In genomic region chr20:45629496-45630100, GRCh38 we compare ENCODE assay signal across 8 cellular contexts. TPM values are rescaled to one million over a fixed set of nuclear protein-coding genes. Genes with fewer than 3 reads are reported as not detected.
A peak's percentile ranks its signal among the peaks of the same experiment; 100 is the strongest.
DNase-seq lines count a peak whose midpoint lies in the region; FAIRE-seq and TF ChIP-seq lines count a peak whose summit lies in the region.

Gene WFDC10A (plus strand): TSS chr20:45629739. CDS start chr20:45629814, 75 bp downstream.

- no peak within 1 kb of the TSS for H2BK120ac ChIP-seq in neuronal stem cell (ENCODE audit: low read depth, low read length)

- no peak within 1 kb of the TSS for H3K18ac ChIP-seq in neuronal stem cell (ENCODE audit: low read length)

- H3K9ac ChIP-seq in MM.1S (ENCODE audit: low read length): no peak within 1 kb of the TSS
- H3K9ac ChIP-seq in neuronal stem cell (ENCODE audit: low read depth, low read length, poor library complexity): no peak within 1 kb of the TSS

- WGBS in neuronal stem cell (ENCODE audit: extremely low coverage in 2 of 2, insufficient read length in 2 of 2, insufficient replicate concordance in 1 of 2), 2 donors: no CpG with 5 or more reads among the region's 9 CpGs

- no peaks in the 10 kb centered on the region for H4K20me1 ChIP-seq in MM.1S (ENCODE audit: insufficient read depth, low read length)

- no peaks in the 10 kb centered on the region for H3K27me3 ChIP-seq in MM.1S (replicated peaks; ENCODE audit: insufficient read depth, low read length)
- no peaks in the 10 kb centered on the region for H3K27me3 ChIP-seq in WERI-Rb-1 (ENCODE audit: insufficient read depth, low read depth, severe bottlenecking)
- H3K27me3 ChIP-seq in neuronal stem cell (ENCODE audit: control insufficient read depth in 3 of 3, insufficient read depth in 3 of 3, low read depth in 1 of 3, low read length in 3 of 3): peaks cover 0 to 3% (median 2%) of the 10 kb centered on the region in 3 experiments
- no peaks in the 10 kb centered on the region for H3K27me3 ChIP-seq in vagina

- H2BK5ac ChIP-seq in neuronal stem cell (ENCODE audit: low read length): no peak within 1 kb of the TSS

- no peak within 1 kb of the TSS for H4K8ac ChIP-seq in neuronal stem cell (ENCODE audit: low read depth, low read length)

- H3K4ac ChIP-seq in neuronal stem cell (ENCODE audit: low read length): no peak within 1 kb of the TSS

- H2BK12ac ChIP-seq in neuronal stem cell (ENCODE audit: low read length): no peak within 1 kb of the TSS

- no peak for TF ChIP-seq POLR2A in vagina (IDR thresholded peaks at IDR 0.05)

- no peaks in the 10 kb centered on the region for H3K9me2 ChIP-seq in MM.1S (replicated peaks; ENCODE audit: insufficient read depth, low read length)

- peak within 1 kb of the TSS; percentile 47 for H2AFZ ChIP-seq in MM.1S (ENCODE audit: low read length)
- peak within 1 kb of the TSS; percentile 13 for H2AFZ ChIP-seq in neuronal stem cell (ENCODE audit: low read length)

- no peak within 1 kb of the TSS for H3K4me3 ChIP-seq in MM.1S (ENCODE audit: low read length)
- H3K4me3 ChIP-seq in WERI-Rb-1 (ENCODE audit: low read depth, low read length): no peak within 1 kb of the TSS
- no peak within 1 kb of the TSS for H3K4me3 ChIP-seq in fibroblast of mammary gland (ENCODE audit: control insufficient read depth, low read depth, low read length)
- no peak within 1 kb of the TSS for H3K4me3 ChIP-seq in neuronal stem cell (ENCODE audit: low read length in 2 of 2)
- H3K4me3 ChIP-seq in vagina: no peak within 1 kb of the TSS

- H3K79me2 ChIP-seq in MM.1S (ENCODE audit: low read length): no peaks in the 10 kb centered on the region

- intact Hi-C loops in vagina (cut with DNase I): no loop called here

- H3K27ac ChIP-seq in MM.1S (ENCODE audit: low read length) (no peak within 1 kb of the TSS), WERI-Rb-1 (no peak within 1 kb of the TSS), neuronal stem cell (replicated peaks; ENCODE audit: low read length) (no peak within 1 kb of the TSS), vagina (no peak within 1 kb of the TSS)

- H3K4me2 ChIP-seq in MM.1S (ENCODE audit: low read depth, low read length) (peak within 1 kb of the TSS; percentile 25; the same call in 1 of the 2 replicates), neuronal stem cell (ENCODE audit: insufficient read depth, low read length, poor library complexity, severe bottlenecking) (no peak within 1 kb of the TSS)

- DNase-seq in GM03348 (ENCODE audit: low spot score) (peak; percentile 70), MM.1S (peak; percentile 63), WERI-Rb-1 (peak; percentile 65), fibroblast of mammary gland (ENCODE audit: low read depth) (peak; percentile 74), neuronal stem cell (ENCODE audit: low spot score) (peak; percentile 21), vagina (ENCODE audit: extremely low spot score in 2 of 2) (no peak)
- DNase-seq in activated CD4-positive, CD25-positive, alpha-beta regulatory T cell treated with anti-CD3 and anti-CD28 coated beads, Interleukin-2, amount 50 U/mL, for 72 hours: no peak

- TF ChIP-seq CTCF in MM.1S (IDR thresholded peaks at IDR 0.05; ENCODE audit: low read length) (peak; percentile 81), WERI-Rb-1 (IDR thresholded peaks at IDR 0.05; ENCODE audit: low read depth, low read length) (peak; percentile 90), fibroblast of mammary gland (conservative IDR thresholded peaks at IDR 0.05; ENCODE audit: control insufficient read depth, insufficient read depth, low read depth, low read length) (peak; percentile 91), vagina (IDR thresholded peaks at IDR 0.05) (peak in 1 of 3 experiments; percentile 37)

- H3K36me3 ChIP-seq in MM.1S (replicated peaks; ENCODE audit: insufficient read depth, low read length) (no peaks in the 10 kb centered on the region), WERI-Rb-1 (no peaks in the 10 kb centered on the region), neuronal stem cell (replicated peaks in 1 of 2; ENCODE audit: control insufficient read depth in 2 of 2, insufficient read depth in 2 of 2, low read length in 2 of 2) (no peaks in the 10 kb centered on the region), vagina (no peaks in the 10 kb centered on the region)

- no peaks in the 10 kb centered on the region for H3F3A ChIP-seq in MM.1S (ENCODE audit: insufficient read depth, low read length)

- H4K91ac ChIP-seq in neuronal stem cell (ENCODE audit: low read depth, low read length, poor library complexity): no peak within 1 kb of the TSS

- H3K4me1 ChIP-seq in MM.1S (ENCODE audit: low read length): no peaks in the 10 kb centered on the region
- peaks cover 0 to 2% of the 10 kb centered on the region in 2 donors for H3K4me1 ChIP-seq in neuronal stem cell (ENCODE audit: control insufficient read depth in 2 of 2, insufficient read depth in 1 of 2, low read depth in 1 of 2, low read length in 2 of 2)
- no peaks in the 10 kb centered on the region for H3K4me1 ChIP-seq in vagina

- no peak within 1 kb of the TSS for H3K23ac ChIP-seq in neuronal stem cell (ENCODE audit: low read depth, low read length, poor library complexity)

- FAIRE-seq in A204.1 (lab: Jason Lieb, UNC): peak; percentile 78

- H3K9me3 ChIP-seq in MM.1S (replicated peaks; ENCODE audit: insufficient read depth, low read length): no peaks in the 10 kb centered on the region
- no peaks in the 10 kb centered on the region for H3K9me3 ChIP-seq in WERI-Rb-1 (ENCODE audit: severe bottlenecking)
- no peaks in the 10 kb centered on the region for H3K9me3 ChIP-seq in neuronal stem cell (replicated peaks in 1 of 2; ENCODE audit: control insufficient read depth in 2 of 2, insufficient read depth in 1 of 2, low read depth in 1 of 2, low read length in 2 of 2)
- H3K9me3 ChIP-seq in vagina: no peaks in the 10 kb centered on the region

- no peaks in the 10 kb centered on the region for H3K79me1 ChIP-seq in neuronal stem cell (ENCODE audit: low read depth, low read length)

- no peak within 1 kb of the TSS for H2BK15ac ChIP-seq in neuronal stem cell (ENCODE audit: low read length)

- no peak within 1 kb of the TSS for H2AK5ac ChIP-seq in neuronal stem cell (ENCODE audit: low read depth, low read length)

- no peak within 1 kb of the TSS for H3K14ac ChIP-seq in neuronal stem cell (ENCODE audit: low read length)

RNA-seq across cellular contexts. Expression of gene WFDC10A, which starts in this region (rescaled TPM):
- not detected for polyA plus RNA-seq in neuronal stem cell (2013, experiment 1 of 2)
- not detected for polyA plus RNA-seq in neuronal stem cell (2013, experiment 2 of 2)
- total RNA-seq in vagina: not detected

Comparison
In these comparisons a context has a peak if more than half of its experiments do, and no peak if none do; other contexts are left out.
1. DNase-seq: peak in GM03348 (single experiment), MM.1S (single experiment), WERI-Rb-1 (single experiment), fibroblast of mammary gland (single experiment) and neuronal stem cell (single experiment); none in vagina (0 of 2) and activated CD4-positive, CD25-positive, alpha-beta regulatory T cell treated with anti-CD3 and anti-CD28 coated beads, Interleukin-2, amount 50 U/mL, for 72 hours (single experiment).